In genomic region chr18:9971313-9971920, GRCh38 we compare ENCODE assay signal across 2 cellular contexts.
A peak's percentile ranks its signal among the peaks of the same experiment; 100 is the strongest.
TF ChIP-seq lines count a peak whose summit lies in the region.

No MANE protein-coding gene starts in this region.

TF ChIP-seq in HCT116, 20 proteins besides CTCF, POLR2A, EP300 and RAD21 (continued from another document):
- TF ChIP-seq, protein P1, sequence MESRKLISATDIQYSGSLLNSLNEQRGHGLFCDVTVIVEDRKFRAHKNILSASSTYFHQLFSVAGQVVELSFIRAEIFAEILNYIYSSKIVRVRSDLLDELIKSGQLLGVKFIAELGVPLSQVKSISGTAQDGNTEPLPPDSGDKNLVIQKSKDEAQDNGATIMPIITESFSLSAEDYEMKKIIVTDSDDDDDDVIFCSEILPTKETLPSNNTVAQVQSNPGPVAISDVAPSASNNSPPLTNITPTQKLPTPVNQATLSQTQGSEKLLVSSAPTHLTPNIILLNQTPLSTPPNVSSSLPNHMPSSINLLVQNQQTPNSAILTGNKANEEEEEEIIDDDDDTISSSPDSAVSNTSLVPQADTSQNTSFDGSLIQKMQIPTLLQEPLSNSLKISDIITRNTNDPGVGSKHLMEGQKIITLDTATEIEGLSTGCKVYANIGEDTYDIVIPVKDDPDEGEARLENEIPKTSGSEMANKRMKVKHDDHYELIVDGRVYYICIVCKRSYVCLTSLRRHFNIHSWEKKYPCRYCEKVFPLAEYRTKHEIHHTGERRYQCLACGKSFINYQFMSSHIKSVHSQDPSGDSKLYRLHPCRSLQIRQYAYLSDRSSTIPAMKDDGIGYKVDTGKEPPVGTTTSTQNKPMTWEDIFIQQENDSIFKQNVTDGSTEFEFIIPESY (IDR thresholded peaks at IDR 0.05; ENCODE audit: extremely low read depth, insufficient replicate concordance, low read length): no peak
- TF ChIP-seq YY1 (IDR thresholded peaks at IDR 0.05; ENCODE audit: extremely low read depth, insufficient replicate concordance, low read depth, low read length): no peak
- no peak for TF ChIP-seq CBX3 (IDR thresholded peaks at IDR 0.05; ENCODE audit: low read depth)
- no peak for TF ChIP-seq EZH2phosphoT487 (IDR thresholded peaks at IDR 0.05; ENCODE audit: borderline replicate concordance)
- TF ChIP-seq TCF7L2 (IDR thresholded peaks at IDR 0.05; ENCODE audit: borderline replicate concordance, extremely low read depth, insufficient read depth, insufficient read length): no peak
- TF ChIP-seq SP1 (IDR thresholded peaks at IDR 0.05; ENCODE audit: low read depth): no peak
- TF ChIP-seq, protein P2, sequence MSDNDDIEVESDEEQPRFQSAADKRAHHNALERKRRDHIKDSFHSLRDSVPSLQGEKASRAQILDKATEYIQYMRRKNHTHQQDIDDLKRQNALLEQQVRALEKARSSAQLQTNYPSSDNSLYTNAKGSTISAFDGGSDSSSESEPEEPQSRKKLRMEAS (IDR thresholded peaks at IDR 0.05): no peak
- TF ChIP-seq EZH2 (IDR thresholded peaks at IDR 0.05): no peak
- TF ChIP-seq FOSL1 (IDR thresholded peaks at IDR 0.05; ENCODE audit: low read depth): no peak
- TF ChIP-seq CEBPB (IDR thresholded peaks at IDR 0.05; ENCODE audit: low read depth): no peak

TF ChIP-seq in HepG2, 621 proteins besides CTCF, POLR2A, EP300 and RAD21 (continued from another document):
- TF ChIP-seq ZNF512B (CRISPR knock-in tag; IDR thresholded peaks at IDR 0.05; ENCODE audit: borderline replicate concordance): no peak
- no peak for TF ChIP-seq ZBTB21 (CRISPR knock-in tag; IDR thresholded peaks at IDR 0.05)
- peak; percentile 97 for TF ChIP-seq STAG1 (CRISPR knock-in tag; IDR thresholded peaks at IDR 0.05)
- no peak for TF ChIP-seq DMAP1 (CRISPR knock-in tag; IDR thresholded peaks at IDR 0.05)
- TF ChIP-seq ELF3 (CRISPR knock-in tag; IDR thresholded peaks at IDR 0.05): 0 out of 2 replicates have a peak, but pooled peaks have one; percentile 21
- TF ChIP-seq ZGPAT (CRISPR knock-in tag; IDR thresholded peaks at IDR 0.05): 0 out of 2 replicates have a peak, but pooled peaks have one; percentile 17
- peak; percentile 96 for TF ChIP-seq SMC3 (IDR thresholded peaks at IDR 0.05; ENCODE audit: low read length)
- TF ChIP-seq ZNF644 (CRISPR knock-in tag; IDR thresholded peaks at IDR 0.05; ENCODE audit: low read depth): no peak
- no peak for TF ChIP-seq ZNF335 (CRISPR knock-in tag; IDR thresholded peaks at IDR 0.05)
- TF ChIP-seq ERF (CRISPR knock-in tag; IDR thresholded peaks at IDR 0.05): 0 out of 2 replicates have a peak, but pooled peaks have one; percentile 45
- no peak for TF ChIP-seq ATRX (CRISPR knock-in tag; IDR thresholded peaks at IDR 0.05; ENCODE audit: borderline replicate concordance)
- TF ChIP-seq ADNP (CRISPR knock-in tag; IDR thresholded peaks at IDR 0.05): no peak
- no peak for TF ChIP-seq ZNF512 (CRISPR knock-in tag; IDR thresholded peaks at IDR 0.05)
- TF ChIP-seq PAWR (CRISPR knock-in tag; IDR thresholded peaks at IDR 0.05; ENCODE audit: borderline replicate concordance): no peak
